1 cellular context compared by ENCODE assay signal in genomic region chr6:31686483-31686882, GRCh38.
TF ChIP-seq lines count a peak whose summit lies in the region.

No MANE protein-coding gene starts in this region.

TF ChIP-seq in K562, 482 proteins besides CTCF, POLR2A, EP300 and RAD21 (continues in another document):
- TF ChIP-seq DNMT1 (IDR thresholded peaks at IDR 0.05) (no peak), PPARD (CRISPR knock-in tag; IDR thresholded peaks at IDR 0.05) (no peak), FOXA3 (CRISPR knock-in tag; conservative IDR thresholded peaks at IDR 0.05 in 1 of 2, IDR thresholded peaks at IDR 0.05 in 1 of 2) (0 out of 4 replicates have a peak, but pooled peaks of 1 of the 2 experiments have one; percentile 44), ZFP1 (CRISPR knock-in tag; IDR thresholded peaks at IDR 0.05) (no peak), SRSF9 (IDR thresholded peaks at IDR 0.05; ENCODE audit: borderline replicate concordance, low read depth, low read length) (no peak), RBM15 (IDR thresholded peaks at IDR 0.05; ENCODE audit: insufficient read depth, low read length) (no peak), SRF (CRISPR knock-in tag; IDR thresholded peaks at IDR 0.05) (no peak; a peak in 1 of 4 replicates), BHLHE40 (IDR thresholded peaks at IDR 0.05; ENCODE audit: low read length) (no peak), ZNF324 (CRISPR knock-in tag; IDR thresholded peaks at IDR 0.05) (no peak), MAFG (tag; conservative IDR thresholded peaks at IDR 0.05) (no peak), CREM (IDR thresholded peaks at IDR 0.05; ENCODE audit: low read depth) (0 out of 2 replicates have a peak, but pooled peaks have one; percentile 44), OTX1 (CRISPR knock-in tag; IDR thresholded peaks at IDR 0.05) (0 out of 2 replicates have a peak, but pooled peaks have one; percentile 68), TRIM24 (IDR thresholded peaks at IDR 0.05) (0 out of 4 replicates have a peak, but pooled peaks of 1 of the 2 experiments have one; percentile 49), MCM7 (IDR thresholded peaks at IDR 0.05) (no peak), POU5F1 (IDR thresholded peaks at IDR 0.05; ENCODE audit: borderline replicate concordance, low read depth, low read length, partially characterized antibody) (no peak), CBFA2T3 (IDR thresholded peaks at IDR 0.05) (peak; percentile 83), HDAC3 (IDR thresholded peaks at IDR 0.05; ENCODE audit: borderline replicate concordance, partially characterized antibody) (no peak), FOXJ3 (CRISPR knock-in tag; IDR thresholded peaks at IDR 0.05) (no peak), GABPB1 (CRISPR knock-in tag; IDR thresholded peaks at IDR 0.05) (no peak), MAZ (CRISPR knock-in tag; conservative IDR thresholded peaks at IDR 0.05 in 1 of 2, IDR thresholded peaks at IDR 0.05 in 1 of 2) (peak; percentile 47 to 63; a peak in 3 of 4 replicates), HIVEP1 (CRISPR knock-in tag; IDR thresholded peaks at IDR 0.05) (no peak), TFE3 (CRISPR knock-in tag; IDR thresholded peaks at IDR 0.05) (no peak), SNRNP70 (optimal IDR thresholded peaks at IDR 0.05; ENCODE audit: low read depth, low read length) (no peak), DIDO1 (tag; IDR thresholded peaks at IDR 0.05; ENCODE audit: low read depth) (no peak), ZNF707 (CRISPR knock-in tag; conservative IDR thresholded peaks at IDR 0.05) (no peak), ZNF224 (CRISPR knock-in tag; IDR thresholded peaks at IDR 0.05) (no peak), JUNB (CRISPR knock-in tag; conservative IDR thresholded peaks at IDR 0.05) (no peak), ARHGAP35 (IDR thresholded peaks at IDR 0.05; ENCODE audit: partially characterized antibody) (no peak), GABPB2 (CRISPR knock-in tag; conservative IDR thresholded peaks at IDR 0.05) (no peak), PHB2 (IDR thresholded peaks at IDR 0.05; ENCODE audit: low read depth) (no peak), TBL1XR1 (IDR thresholded peaks at IDR 0.05; ENCODE audit: low read length in 2 of 2) (no peak), ETS2 (tag; IDR thresholded peaks at IDR 0.05; ENCODE audit: borderline replicate concordance, poor library complexity, severe bottlenecking) (no peak), CBFB (CRISPR knock-in tag; IDR thresholded peaks at IDR 0.05) (no peak), PCBP1 (IDR thresholded peaks at IDR 0.05; ENCODE audit: low read depth, low read length, poor library complexity, severe bottlenecking) (no peak), ATF4 (CRISPR knock-in tag; IDR thresholded peaks at IDR 0.05) (no peak), RBBP5 (IDR thresholded peaks at IDR 0.05; ENCODE audit: borderline replicate concordance, insufficient read depth, low read length, poor library complexity, severe bottlenecking) (no peak), ZNF316 (IDR thresholded peaks at IDR 0.05) (no peak), ELF1 (tag; IDR thresholded peaks at IDR 0.05) (no peak), ILF3 (IDR thresholded peaks at IDR 0.05; ENCODE audit: borderline replicate concordance) (no peak), ZBTB43 (CRISPR knock-in tag; IDR thresholded peaks at IDR 0.05) (no peak), ZNF263 (CRISPR knock-in tag; IDR thresholded peaks at IDR 0.05; ENCODE audit: borderline replicate concordance) (no peak), THRA (IDR thresholded peaks at IDR 0.05) (no peak), ZNF436 (CRISPR knock-in tag; IDR thresholded peaks at IDR 0.05) (no peak), GTF2E2 (tag; IDR thresholded peaks at IDR 0.05) (no peak), BRD4 (IDR thresholded peaks at IDR 0.05) (no peak), DMBX1 (CRISPR knock-in tag; IDR thresholded peaks at IDR 0.05; ENCODE audit: borderline replicate concordance) (0 out of 2 replicates have a peak, but pooled peaks have one; percentile 52), NCOA6 (IDR thresholded peaks at IDR 0.05) (no peak), CBX2 (IDR thresholded peaks at IDR 0.05; ENCODE audit: insufficient read depth, low read length, poor library complexity, severe bottlenecking) (no peak)
- TF ChIP-seq, protein P1, sequence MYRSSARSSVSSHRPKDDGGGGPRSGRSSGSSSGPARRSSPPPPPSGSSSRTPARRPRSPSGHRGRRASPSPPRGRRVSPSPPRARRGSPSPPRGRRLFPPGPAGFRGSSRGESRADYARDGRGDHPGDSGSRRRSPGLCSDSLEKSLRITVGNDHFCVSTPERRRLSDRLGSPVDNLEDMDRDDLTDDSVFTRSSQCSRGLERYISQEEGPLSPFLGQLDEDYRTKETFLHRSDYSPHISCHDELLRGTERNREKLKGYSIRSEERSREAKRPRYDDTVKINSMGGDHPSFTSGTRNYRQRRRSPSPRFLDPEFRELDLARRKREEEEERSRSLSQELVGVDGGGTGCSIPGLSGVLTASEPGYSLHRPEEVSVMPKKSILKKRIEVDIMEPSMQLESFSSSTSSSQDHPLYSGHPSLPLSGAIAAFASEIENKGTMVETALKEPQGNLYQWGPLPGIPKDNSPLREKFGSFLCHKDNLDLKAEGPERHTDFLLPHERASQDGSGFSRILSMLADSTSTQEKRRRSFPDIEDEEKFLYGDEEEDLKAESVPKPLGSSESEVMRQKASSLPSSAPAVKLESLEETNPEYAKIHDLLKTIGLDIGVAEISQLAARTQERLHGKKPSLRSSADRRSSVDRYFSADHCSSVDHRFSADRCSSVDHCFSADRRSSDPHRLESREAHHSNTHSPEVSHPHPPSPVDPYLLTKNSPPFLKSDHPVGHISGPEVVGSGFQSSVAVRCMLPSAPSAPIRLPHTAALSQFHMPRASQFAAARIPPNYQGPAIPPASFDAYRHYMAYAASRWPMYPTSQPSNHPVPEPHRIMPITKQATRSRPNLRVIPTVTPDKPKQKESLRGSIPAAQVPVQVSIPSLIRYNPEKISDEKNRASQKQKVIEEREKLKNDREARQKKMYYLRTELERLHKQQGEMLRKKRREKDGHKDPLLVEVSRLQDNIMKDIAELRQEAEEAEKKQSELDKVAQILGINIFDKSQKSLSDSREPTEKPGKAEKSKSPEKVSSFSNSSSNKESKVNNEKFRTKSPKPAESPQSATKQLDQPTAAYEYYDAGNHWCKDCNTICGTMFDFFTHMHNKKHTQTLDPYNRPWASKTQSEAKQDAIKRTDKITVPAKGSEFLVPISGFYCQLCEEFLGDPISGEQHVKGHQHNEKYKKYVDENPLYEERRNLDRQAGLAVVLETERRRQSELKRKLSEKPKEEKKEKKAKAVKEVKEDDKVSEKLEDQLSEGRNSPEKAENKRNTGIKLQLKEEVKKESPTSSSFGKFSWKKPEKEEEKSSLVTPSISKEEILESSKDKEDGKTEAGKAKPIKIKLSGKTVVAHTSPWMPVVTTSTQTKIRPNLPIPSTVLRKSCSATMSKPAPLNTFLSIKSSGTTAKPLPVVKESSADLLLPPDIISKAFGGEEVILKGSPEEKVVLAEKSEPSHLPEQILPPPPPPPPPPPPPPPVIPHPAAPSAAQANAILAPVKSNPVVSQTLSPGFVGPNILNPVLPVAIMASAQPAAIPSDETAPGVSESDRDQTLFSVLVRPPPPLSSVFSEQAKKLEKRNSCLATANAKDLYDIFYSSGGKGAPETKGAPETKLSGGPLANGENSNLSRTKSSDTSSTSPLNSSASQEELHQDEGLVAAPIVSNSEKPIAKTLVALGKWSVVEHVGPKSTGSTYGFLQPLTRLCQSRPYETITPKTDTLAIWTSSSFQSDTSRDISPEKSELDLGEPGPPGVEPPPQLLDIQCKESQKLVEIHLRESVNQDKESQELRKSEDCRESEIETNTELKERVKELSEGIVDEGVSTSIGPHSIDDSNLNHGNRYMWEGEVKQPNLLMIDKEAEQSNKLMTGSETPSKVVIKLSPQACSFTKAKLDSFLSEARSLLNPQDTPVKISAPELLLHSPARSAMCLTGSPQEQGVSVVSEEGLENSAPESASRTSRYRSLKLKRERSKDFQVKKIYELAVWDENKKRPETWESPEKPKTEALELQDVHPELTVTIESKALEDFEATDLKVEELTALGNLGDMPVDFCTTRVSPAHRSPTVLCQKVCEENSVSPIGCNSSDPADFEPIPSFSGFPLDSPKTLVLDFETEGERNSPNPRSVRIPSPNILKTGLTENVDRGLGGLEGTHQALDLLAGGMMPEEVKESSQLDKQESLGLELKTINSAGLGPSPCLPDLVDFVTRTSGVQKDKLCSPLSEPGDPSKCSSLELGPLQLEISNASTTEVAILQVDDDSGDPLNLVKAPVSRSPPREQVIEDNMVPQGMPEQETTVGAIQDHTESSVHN (IDR thresholded peaks at IDR 0.05; ENCODE audit: borderline replicate concordance in 1 of 2, low read depth in 1 of 2): no peak
- TF ChIP-seq, protein P2, sequence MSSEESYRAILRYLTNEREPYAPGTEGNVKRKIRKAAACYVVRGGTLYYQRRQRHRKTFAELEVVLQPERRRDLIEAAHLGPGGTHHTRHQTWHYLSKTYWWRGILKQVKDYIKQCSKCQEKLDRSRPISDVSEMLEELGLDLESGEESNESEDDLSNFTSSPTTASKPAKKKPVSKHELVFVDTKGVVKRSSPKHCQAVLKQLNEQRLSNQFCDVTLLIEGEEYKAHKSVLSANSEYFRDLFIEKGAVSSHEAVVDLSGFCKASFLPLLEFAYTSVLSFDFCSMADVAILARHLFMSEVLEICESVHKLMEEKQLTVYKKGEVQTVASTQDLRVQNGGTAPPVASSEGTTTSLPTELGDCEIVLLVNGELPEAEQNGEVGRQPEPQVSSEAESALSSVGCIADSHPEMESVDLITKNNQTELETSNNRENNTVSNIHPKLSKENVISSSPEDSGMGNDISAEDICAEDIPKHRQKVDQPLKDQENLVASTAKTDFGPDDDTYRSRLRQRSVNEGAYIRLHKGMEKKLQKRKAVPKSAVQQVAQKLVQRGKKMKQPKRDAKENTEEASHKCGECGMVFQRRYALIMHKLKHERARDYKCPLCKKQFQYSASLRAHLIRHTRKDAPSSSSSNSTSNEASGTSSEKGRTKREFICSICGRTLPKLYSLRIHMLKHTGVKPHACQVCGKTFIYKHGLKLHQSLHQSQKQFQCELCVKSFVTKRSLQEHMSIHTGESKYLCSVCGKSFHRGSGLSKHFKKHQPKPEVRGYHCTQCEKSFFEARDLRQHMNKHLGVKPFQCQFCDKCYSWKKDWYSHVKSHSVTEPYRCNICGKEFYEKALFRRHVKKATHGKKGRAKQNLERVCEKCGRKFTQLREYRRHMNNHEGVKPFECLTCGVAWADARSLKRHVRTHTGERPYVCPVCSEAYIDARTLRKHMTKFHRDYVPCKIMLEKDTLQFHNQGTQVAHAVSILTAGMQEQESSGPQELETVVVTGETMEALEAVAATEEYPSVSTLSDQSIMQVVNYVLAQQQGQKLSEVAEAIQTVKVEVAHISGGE (CRISPR knock-in tag; IDR thresholded peaks at IDR 0.05): no peak
- TF ChIP-seq, protein P3, sequence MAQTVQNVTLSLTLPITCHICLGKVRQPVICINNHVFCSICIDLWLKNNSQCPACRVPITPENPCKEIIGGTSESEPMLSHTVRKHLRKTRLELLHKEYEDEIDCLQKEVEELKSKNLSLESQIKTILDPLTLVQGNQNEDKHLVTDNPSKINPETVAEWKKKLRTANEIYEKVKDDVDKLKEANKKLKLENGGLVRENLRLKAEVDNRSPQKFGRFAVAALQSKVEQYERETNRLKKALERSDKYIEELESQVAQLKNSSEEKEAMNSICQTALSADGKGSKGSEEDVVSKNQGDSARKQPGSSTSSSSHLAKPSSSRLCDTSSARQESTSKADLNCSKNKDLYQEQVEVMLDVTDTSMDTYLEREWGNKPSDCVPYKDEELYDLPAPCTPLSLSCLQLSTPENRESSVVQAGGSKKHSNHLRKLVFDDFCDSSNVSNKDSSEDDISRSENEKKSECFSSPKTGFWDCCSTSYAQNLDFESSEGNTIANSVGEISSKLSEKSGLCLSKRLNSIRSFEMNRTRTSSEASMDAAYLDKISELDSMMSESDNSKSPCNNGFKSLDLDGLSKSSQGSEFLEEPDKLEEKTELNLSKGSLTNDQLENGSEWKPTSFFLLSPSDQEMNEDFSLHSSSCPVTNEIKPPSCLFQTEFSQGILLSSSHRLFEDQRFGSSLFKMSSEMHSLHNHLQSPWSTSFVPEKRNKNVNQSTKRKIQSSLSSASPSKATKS (CRISPR knock-in tag; IDR thresholded peaks at IDR 0.05): no peak
- TF ChIP-seq, protein P4, sequence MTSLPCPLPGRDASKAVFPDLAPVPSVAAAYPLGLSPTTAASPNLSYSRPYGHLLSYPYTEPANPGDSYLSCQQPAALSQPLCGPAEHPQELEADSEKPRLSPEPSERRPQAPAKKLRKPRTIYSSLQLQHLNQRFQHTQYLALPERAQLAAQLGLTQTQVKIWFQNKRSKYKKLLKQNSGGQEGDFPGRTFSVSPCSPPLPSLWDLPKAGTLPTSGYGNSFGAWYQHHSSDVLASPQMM (CRISPR knock-in tag; IDR thresholded peaks at IDR 0.05): no peak
